Comparison of ENCODE assay signal across 13 cellular contexts in the genomic region with DNA sequence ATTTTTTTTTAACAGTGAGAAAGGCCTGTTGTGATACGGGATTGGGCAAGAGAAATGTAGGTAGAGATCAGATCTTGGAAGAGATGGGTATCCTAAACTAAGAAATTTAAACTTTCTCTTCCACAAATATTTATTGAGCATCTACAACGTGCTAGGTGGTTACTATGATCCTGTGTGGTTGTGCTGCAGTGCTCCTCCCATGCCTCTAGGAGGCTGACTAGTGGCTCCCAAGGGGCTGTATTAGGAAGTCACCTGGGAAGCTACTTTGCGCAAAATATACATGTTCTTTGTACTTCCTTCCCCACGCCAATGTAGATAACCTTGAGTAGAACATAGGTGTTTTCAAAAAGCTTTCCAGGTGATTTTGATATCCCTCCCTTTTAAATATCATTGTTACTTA. TPM values are rescaled to one million over a fixed set of nuclear protein-coding genes. Genes with fewer than 3 reads are reported as not detected.
DNase-seq lines count a peak whose midpoint lies in the region; ATAC-seq and TF ChIP-seq lines count a peak whose summit lies in the region.
"Had no signal": no experiment of that assay in that cellular context is flagged by ENCODE, and none has a peak within 500 bp of the region (broad histone marks: within the 10 kb centered on the region; RNA-seq: fewer than 3 reads in every experiment).

No MANE protein-coding gene starts in this region.

- peaks cover 4% of the 10 kb centered on the region; the same call in 1 of the 2 replicates for H4K20me1 ChIP-seq in MM.1S (ENCODE audit: insufficient read depth, low read length)

- peak overlapping the region; percentile 69 for H3K27ac Mint-ChIP-seq in activated naive CD4-positive, alpha-beta T cell treated with anti-CD3 and anti-CD28 coated beads for 36 hours
- H3K27ac Mint-ChIP-seq in activated naive CD4-positive, alpha-beta T cell treated with anti-CD3 and anti-CD28 coated beads, Interleukin-2, amount 10 ng/mL, durations not matched to agents 7 days and 5 days = no peak overlapping the region
- no peak overlapping the region for H3K27ac Mint-ChIP-seq in endothelial cell (ENCODE audit: unreplicated experiment)
- peak overlapping the region; percentile 60 for H3K27ac Mint-ChIP-seq in stimulated activated effector memory CD8-positive, alpha-beta T cell treated with anti-CD3 and anti-CD28 coated beads, Interleukin-12 subunit alpha, Interleukin-12 subunit beta, amount 100 ng/mL, for 72 hours
- H3K27ac Mint-ChIP-seq: activated CD4-positive, alpha-beta memory T cell treated with anti-CD3 and anti-CD28 coated beads, Interleukin-2, amount 10 ng/mL, durations not matched to agents 7 days and 5 days had no signal

- H3K27ac ChIP-seq in MM.1S (ENCODE audit: low read length) (no peak overlapping the region), WERI-Rb-1 (no peak overlapping the region)

- H3K9ac ChIP-seq in MM.1S (ENCODE audit: low read length) = no peak overlapping the region

- peaks cover 96% of the 10 kb centered on the region for H3K79me2 ChIP-seq in MM.1S (ENCODE audit: low read length)

- H3K27me3 ChIP-seq in MM.1S (replicated peaks; ENCODE audit: insufficient read depth, low read length) (no peaks in the 10 kb centered on the region), WERI-Rb-1 (ENCODE audit: insufficient read depth, low read depth, severe bottlenecking) (no peaks in the 10 kb centered on the region)

- TF ChIP-seq CTCF in MM.1S (IDR thresholded peaks at IDR 0.05; ENCODE audit: low read length) (peak; percentile 50), endothelial cell (IDR thresholded peaks at IDR 0.05; ENCODE audit: unreplicated experiment) (peak; percentile 31), WERI-Rb-1 (IDR thresholded peaks at IDR 0.05; ENCODE audit: low read depth, low read length) (no peak)

- no peak for ATAC-seq in stimulated activated effector memory CD8-positive, alpha-beta T cell treated with anti-CD3 and anti-CD28 coated beads, Interleukin-12 subunit alpha, Interleukin-12 subunit beta, amount 100 ng/mL, for 72 hours
- ATAC-seq in GM18517 (IDR thresholded peaks at IDR 0.05; ENCODE audit: unreplicated experiment) = no peak

- H3F3A ChIP-seq in MM.1S (ENCODE audit: insufficient read depth, low read length) = no peaks in the 10 kb centered on the region

- DNase-seq in activated naive CD4-positive, alpha-beta T cell treated with anti-CD3 and anti-CD28 coated beads for 36 hours = no peak
- DNase-seq in activated naive CD4-positive, alpha-beta T cell treated with anti-CD3 and anti-CD28 coated beads, Interleukin-2, amount 10 ng/mL, durations not matched to agents 7 days and 5 days = no peak
- no peak for DNase-seq in MM.1S
- no peak for DNase-seq in endothelial cell (ENCODE audit: low spot score)
- no peak for DNase-seq in stimulated activated effector memory CD8-positive, alpha-beta T cell treated with anti-CD3 and anti-CD28 coated beads, Interleukin-12 subunit alpha, Interleukin-12 subunit beta, amount 100 ng/mL, for 72 hours (ENCODE audit: low spot score in 2 of 2)
- no peak for DNase-seq in WERI-Rb-1
- no peak for DNase-seq in NCI-H345 treated with DMSO at 0.1 percent for 48 hours (lab: John Stamatoyannopoulos, UW; ENCODE audit: unreplicated experiment)
- DNase-seq: activated CD4-positive, alpha-beta memory T cell treated with anti-CD3 and anti-CD28 coated beads, Interleukin-2, amount 10 ng/mL, durations not matched to agents 7 days and 5 days; foreskin melanocyte; NCI-H1092 treated with DMSO at 0.1 percent for 48 hours; Right ventricle myocardium superior; stimulated activated naive CD4-positive, alpha-beta T cell treated with Interleukin-2 at 50 U/mL for 16 hours had no signal

- H3K4me1 Mint-ChIP-seq in activated naive CD4-positive, alpha-beta T cell treated with anti-CD3 and anti-CD28 coated beads for 36 hours (ENCODE audit: low read depth) = peaks cover 86% of the 10 kb centered on the region
- H3K4me1 Mint-ChIP-seq in activated naive CD4-positive, alpha-beta T cell treated with anti-CD3 and anti-CD28 coated beads, Interleukin-2, amount 10 ng/mL, durations not matched to agents 7 days and 5 days = peaks cover 37% of the 10 kb centered on the region
- H3K4me1 Mint-ChIP-seq in endothelial cell (ENCODE audit: unreplicated experiment) = no peaks in the 10 kb centered on the region
- peaks cover 78% of the 10 kb centered on the region for H3K4me1 Mint-ChIP-seq in stimulated activated effector memory CD8-positive, alpha-beta T cell treated with anti-CD3 and anti-CD28 coated beads, Interleukin-12 subunit alpha, Interleukin-12 subunit beta, amount 100 ng/mL, for 72 hours

- H3K4me2 ChIP-seq in MM.1S (ENCODE audit: low read depth, low read length) = peak overlapping the region; percentile 11

- H3K27me3 Mint-ChIP-seq in activated naive CD4-positive, alpha-beta T cell treated with anti-CD3 and anti-CD28 coated beads for 36 hours (ENCODE audit: low read depth) = no peaks in the 10 kb centered on the region
- H3K27me3 Mint-ChIP-seq in activated naive CD4-positive, alpha-beta T cell treated with anti-CD3 and anti-CD28 coated beads, Interleukin-2, amount 10 ng/mL, durations not matched to agents 7 days and 5 days = no peaks in the 10 kb centered on the region
- no peaks in the 10 kb centered on the region for H3K27me3 Mint-ChIP-seq in endothelial cell (ENCODE audit: unreplicated experiment)
- H3K27me3 Mint-ChIP-seq: activated CD4-positive, alpha-beta memory T cell treated with anti-CD3 and anti-CD28 coated beads, Interleukin-2, amount 10 ng/mL, durations not matched to agents 7 days and 5 days had no signal

- H3K4me3 Mint-ChIP-seq in activated naive CD4-positive, alpha-beta T cell treated with anti-CD3 and anti-CD28 coated beads for 36 hours = no peak overlapping the region
- no peak overlapping the region for H3K4me3 Mint-ChIP-seq in activated naive CD4-positive, alpha-beta T cell treated with anti-CD3 and anti-CD28 coated beads, Interleukin-2, amount 10 ng/mL, durations not matched to agents 7 days and 5 days
- H3K4me3 Mint-ChIP-seq in endothelial cell (ENCODE audit: unreplicated experiment) = no peak overlapping the region
- no peak overlapping the region for H3K4me3 Mint-ChIP-seq in stimulated activated effector memory CD8-positive, alpha-beta T cell treated with anti-CD3 and anti-CD28 coated beads, Interleukin-12 subunit alpha, Interleukin-12 subunit beta, amount 100 ng/mL, for 72 hours
- H3K4me3 Mint-ChIP-seq: activated CD4-positive, alpha-beta memory T cell treated with anti-CD3 and anti-CD28 coated beads, Interleukin-2, amount 10 ng/mL, durations not matched to agents 7 days and 5 days had no signal

- H3K9me3 ChIP-seq in MM.1S (replicated peaks; ENCODE audit: insufficient read depth, low read length) = no peaks in the 10 kb centered on the region
- no peaks in the 10 kb centered on the region for H3K9me3 ChIP-seq in WERI-Rb-1 (ENCODE audit: severe bottlenecking)

- H3K9me2 ChIP-seq in MM.1S (replicated peaks; ENCODE audit: insufficient read depth, low read length) = no peaks in the 10 kb centered on the region

- H3K36me3 Mint-ChIP-seq in activated naive CD4-positive, alpha-beta T cell treated with anti-CD3 and anti-CD28 coated beads for 36 hours (ENCODE audit: low read depth) = peaks cover 9% of the 10 kb centered on the region
- H3K36me3 Mint-ChIP-seq in activated naive CD4-positive, alpha-beta T cell treated with anti-CD3 and anti-CD28 coated beads, Interleukin-2, amount 10 ng/mL, durations not matched to agents 7 days and 5 days = peaks cover 33% of the 10 kb centered on the region
- H3K36me3 Mint-ChIP-seq in endothelial cell (ENCODE audit: low read depth, unreplicated experiment) = no peaks in the 10 kb centered on the region
- peaks cover 7% of the 10 kb centered on the region for H3K36me3 Mint-ChIP-seq in stimulated activated effector memory CD8-positive, alpha-beta T cell treated with anti-CD3 and anti-CD28 coated beads, Interleukin-12 subunit alpha, Interleukin-12 subunit beta, amount 100 ng/mL, for 72 hours

- H3K36me3 ChIP-seq in MM.1S (replicated peaks; ENCODE audit: insufficient read depth, low read length) (no peaks in the 10 kb centered on the region), WERI-Rb-1 (peaks cover 7% of the 10 kb centered on the region; the same call in 1 of the 2 replicates)

- H3K4me3 ChIP-seq in MM.1S (ENCODE audit: low read length) (no peak overlapping the region), WERI-Rb-1 (ENCODE audit: low read depth, low read length) (no peak overlapping the region)

- no peaks in the 10 kb centered on the region for H3K9me3 Mint-ChIP-seq in activated naive CD4-positive, alpha-beta T cell treated with anti-CD3 and anti-CD28 coated beads for 36 hours
- no peaks in the 10 kb centered on the region for H3K9me3 Mint-ChIP-seq in activated naive CD4-positive, alpha-beta T cell treated with anti-CD3 and anti-CD28 coated beads, Interleukin-2, amount 10 ng/mL, durations not matched to agents 7 days and 5 days
- no peaks in the 10 kb centered on the region for H3K9me3 Mint-ChIP-seq in endothelial cell (ENCODE audit: unreplicated experiment)
- H3K9me3 Mint-ChIP-seq in stimulated activated effector memory CD8-positive, alpha-beta T cell treated with anti-CD3 and anti-CD28 coated beads, Interleukin-12 subunit alpha, Interleukin-12 subunit beta, amount 100 ng/mL, for 72 hours = no peaks in the 10 kb centered on the region
- H3K9me3 Mint-ChIP-seq: activated CD4-positive, alpha-beta memory T cell treated with anti-CD3 and anti-CD28 coated beads, Interleukin-2, amount 10 ng/mL, durations not matched to agents 7 days and 5 days had no signal

- H3K4me1 ChIP-seq in MM.1S (ENCODE audit: low read length) = peaks cover 26% of the 10 kb centered on the region

- intact Hi-C loops in activated naive CD4-positive, alpha-beta T cell treated with anti-CD3 and anti-CD28 coated beads for 36 hours (cut with micrococcal nuclease) = loop anchor here (1.0 kb wide), 1 partner anchor 25 kb away; no protein-coding TSS in a partner anchor

- no peak overlapping the region for H2AFZ ChIP-seq in MM.1S (ENCODE audit: low read length)

- CTCF ChIA-PET in activated naive CD4-positive, alpha-beta T cell treated with anti-CD3 and anti-CD28 coated beads for 36 hours (lab: Charles Lee) = interaction anchor here (0.7 to 3.3 kb wide), 7 partner anchors 10 to 26 kb away, joined by 3 to 17 read pairs (median 6); no protein-coding TSS in a partner anchor
- CTCF ChIA-PET in activated naive CD4-positive, alpha-beta T cell treated with anti-CD3 and anti-CD28 coated beads, Interleukin-2, amount 10 ng/mL, durations not matched to agents 7 days and 5 days (lab: Charles Lee) = interaction anchor here (1.0 kb wide), 1 partner anchor 44 kb away, joined by 3 read pairs; no protein-coding TSS in a partner anchor

RNA-seq across cellular contexts. Expression of a gene that starts 27.2 kb away (rescaled TPM):
- 10 to 100 TPM; 49.9 to 52.2 TPM for total RNA-seq in activated naive CD4-positive, alpha-beta T cell treated with anti-CD3 and anti-CD28 coated beads for 36 hours
- 33.5 TPM for total RNA-seq in endothelial cell (ENCODE audit: unreplicated experiment)

Comparison
In these comparisons a context has a peak if more than half of its experiments do, and no peak if none do; other contexts are left out.
1. H3K27ac Mint-ChIP-seq: peak in activated naive CD4-positive, alpha-beta T cell treated with anti-CD3 and anti-CD28 coated beads for 36 hours (single experiment) and stimulated activated effector memory CD8-positive, alpha-beta T cell treated with anti-CD3 and anti-CD28 coated beads, Interleukin-12 subunit alpha, Interleukin-12 subunit beta, amount 100 ng/mL, for 72 hours (single experiment); none in activated naive CD4-positive, alpha-beta T cell treated with anti-CD3 and anti-CD28 coated beads, Interleukin-2, amount 10 ng/mL, durations not matched to agents 7 days and 5 days (single experiment) and endothelial cell (single experiment).